14 cellular contexts compared by ENCODE assay signal in genomic region chr1:22038036-22038435, GRCh38. TPM values are rescaled to one million over a fixed set of nuclear protein-coding genes. Genes with fewer than 3 reads are reported as not detected.
DNase-seq lines count a peak whose midpoint lies in the region; ATAC-seq, FAIRE-seq and TF ChIP-seq lines count a peak whose summit lies in the region.
"Had no signal": no experiment of that assay in that cellular context is flagged by ENCODE, and none has a peak within 500 bp of the region (broad histone marks: within the 10 kb centered on the region; RNA-seq: fewer than 3 reads in every experiment).

No MANE protein-coding gene starts in this region.

- no peaks in the 10 kb centered on the region for H3K36me3 ChIP-seq in WERI-Rb-1
- H3K36me3 ChIP-seq: HAP-1 had no signal

- no peaks in the 10 kb centered on the region for H3K36me3 Mint-ChIP-seq in activated naive CD4-positive, alpha-beta T cell treated with anti-CD3 and anti-CD28 coated beads for 36 hours (ENCODE audit: low read depth)
- no peaks in the 10 kb centered on the region for H3K36me3 Mint-ChIP-seq in activated CD8-positive, alpha-beta T cell treated with anti-CD3 and anti-CD28 coated beads for 36 hours (ENCODE audit: low read depth)

- no peaks in the 10 kb centered on the region for H3K27me3 ChIP-seq in WERI-Rb-1 (ENCODE audit: insufficient read depth, low read depth, severe bottlenecking)

- H3K27ac ChIP-seq in substantia nigra (ENCODE audit: low read depth, low read length, poor library complexity, severe bottlenecking) = no peak overlapping the region
- no peak overlapping the region for H3K27ac ChIP-seq in WERI-Rb-1
- H3K27ac ChIP-seq: KMS-11, VCaP had no signal

- intact Hi-C loops in activated naive CD4-positive, alpha-beta T cell treated with anti-CD3 and anti-CD28 coated beads for 36 hours (cut with micrococcal nuclease) = no loop called here
- intact Hi-C loops in activated CD8-positive, alpha-beta T cell treated with anti-CD3 and anti-CD28 coated beads for 36 hours (cut with micrococcal nuclease) = no loop called here

- TF ChIP-seq CTCF in activated CD8-positive, alpha-beta T cell treated with anti-CD3 and anti-CD28 coated beads for 36 hours (IDR thresholded peaks at IDR 0.05) = no peak
- TF ChIP-seq CTCF in WERI-Rb-1 (IDR thresholded peaks at IDR 0.05; ENCODE audit: low read depth, low read length) = no peak

- peak overlapping the region; percentile 97 for H3K27ac Mint-ChIP-seq in activated naive CD4-positive, alpha-beta T cell treated with anti-CD3 and anti-CD28 coated beads for 36 hours
- peak overlapping the region; percentile 87 for H3K27ac Mint-ChIP-seq in activated CD8-positive, alpha-beta T cell treated with anti-CD3 and anti-CD28 coated beads for 36 hours
- H3K27ac Mint-ChIP-seq: endodermal cell had no signal

- no peaks in the 10 kb centered on the region for H3K27me3 Mint-ChIP-seq in activated naive CD4-positive, alpha-beta T cell treated with anti-CD3 and anti-CD28 coated beads for 36 hours (ENCODE audit: low read depth)
- no peaks in the 10 kb centered on the region for H3K27me3 Mint-ChIP-seq in activated CD8-positive, alpha-beta T cell treated with anti-CD3 and anti-CD28 coated beads for 36 hours

- POLR2A ChIA-PET in activated CD8-positive, alpha-beta T cell treated with anti-CD3 and anti-CD28 coated beads for 36 hours (lab: Charles Lee) = interaction anchor here (1.7 to 10.2 kb wide), 3 partner anchors 10 to 15 kb away, joined by 9 to 128 read pairs (median 39); partner anchors contain the start of gene CDC42

- no peaks in the 10 kb centered on the region for H3K9me3 ChIP-seq in WERI-Rb-1 (ENCODE audit: severe bottlenecking)
- H3K9me3 ChIP-seq: HAP-1 had no signal

- H3K9me3 Mint-ChIP-seq in activated naive CD4-positive, alpha-beta T cell treated with anti-CD3 and anti-CD28 coated beads for 36 hours = no peaks in the 10 kb centered on the region
- no peaks in the 10 kb centered on the region for H3K9me3 Mint-ChIP-seq in activated CD8-positive, alpha-beta T cell treated with anti-CD3 and anti-CD28 coated beads for 36 hours
- H3K9me3 Mint-ChIP-seq: endodermal cell had no signal

- no peak for ATAC-seq in activated CD8-positive, alpha-beta T cell treated with anti-CD3 and anti-CD28 coated beads for 36 hours

- FAIRE-seq in GM12891 (lab: Jason Lieb, UNC) = no peak

- CTCF ChIA-PET in activated naive CD4-positive, alpha-beta T cell treated with anti-CD3 and anti-CD28 coated beads for 36 hours (lab: Charles Lee) = interaction anchor here (1.0 to 3.2 kb wide), 3 partner anchors 9 to 15 kb away, joined by 3 to 27 read pairs (median 11); no protein-coding TSS in a partner anchor
- CTCF ChIA-PET in activated CD8-positive, alpha-beta T cell treated with anti-CD3 and anti-CD28 coated beads for 36 hours (lab: Charles Lee) = interaction anchor here (2.9 to 4.2 kb wide), 2 partner anchors 8 to 14 kb away, joined by 11 to 32 read pairs; no protein-coding TSS in a partner anchor

- no peak for DNase-seq in activated naive CD4-positive, alpha-beta T cell treated with anti-CD3 and anti-CD28 coated beads for 36 hours
- no peak for DNase-seq in activated naive CD4-positive, alpha-beta T cell treated with Interleukin-2 at 50 U/mL for 16 hours
- DNase-seq in activated CD8-positive, alpha-beta T cell treated with anti-CD3 and anti-CD28 coated beads for 36 hours = no peak
- DNase-seq in left kidney (ENCODE audit: low read depth, low spot score) (peak; percentile 24), substantia nigra (lab: John Stamatoyannopoulos, UW) (peak in 36 of 49 donors; percentile 1 to 73 (median 38)), SIG-M5 (lab: John Stamatoyannopoulos, UW) (no peak), GM12891 (ENCODE audit: insufficient read length, low spot score) (no peak), WERI-Rb-1 (no peak)
- DNase-seq: endodermal cell, RPMI8226 had no signal

- H3K4me3 Mint-ChIP-seq in activated naive CD4-positive, alpha-beta T cell treated with anti-CD3 and anti-CD28 coated beads for 36 hours = no peak overlapping the region
- no peak overlapping the region for H3K4me3 Mint-ChIP-seq in activated CD8-positive, alpha-beta T cell treated with anti-CD3 and anti-CD28 coated beads for 36 hours
- H3K4me3 Mint-ChIP-seq: endodermal cell had no signal

- H3K4me3 ChIP-seq in WERI-Rb-1 (ENCODE audit: low read depth, low read length) = no peak overlapping the region
- H3K4me3 ChIP-seq: HAP-1 had no signal

- TF ChIP-seq POLR2A in GM12891 (IDR thresholded peaks at IDR 0.05; ENCODE audit: low read depth, low read length) = no peak

- H3K4me1 Mint-ChIP-seq in activated naive CD4-positive, alpha-beta T cell treated with anti-CD3 and anti-CD28 coated beads for 36 hours (ENCODE audit: low read depth) = peaks cover 45% of the 10 kb centered on the region
- peaks cover 36% of the 10 kb centered on the region for H3K4me1 Mint-ChIP-seq in activated CD8-positive, alpha-beta T cell treated with anti-CD3 and anti-CD28 coated beads for 36 hours (ENCODE audit: low read depth)

TF ChIP-seq in GM12891, 5 proteins besides CTCF, POLR2A, EP300 and RAD21:
- TF ChIP-seq POLR2AphosphoS5 (IDR thresholded peaks at IDR 0.05; ENCODE audit: low read depth, low read length) = no peak
- TF ChIP-seq POU2F2 (IDR thresholded peaks at IDR 0.05; ENCODE audit: low read depth, low read length) = no peak
- TF ChIP-seq TAF1 (IDR thresholded peaks at IDR 0.05; ENCODE audit: low read depth, low read length) = no peak
- TF ChIP-seq PAX5 (IDR thresholded peaks at IDR 0.05; ENCODE audit: insufficient read depth, low read length, severe bottlenecking) = no peak
- TF ChIP-seq SPI1 (IDR thresholded peaks at IDR 0.05; ENCODE audit: low read depth, low read length) = no peak

RNA-seq across cellular contexts. Expression of gene CDC42, which starts 14.5 kb away (rescaled TPM):
- 100 to 1,000 TPM; 318 to 322 TPM for total RNA-seq in activated naive CD4-positive, alpha-beta T cell treated with anti-CD3 and anti-CD28 coated beads for 36 hours
- total RNA-seq in activated CD8-positive, alpha-beta T cell treated with anti-CD3 and anti-CD28 coated beads for 36 hours = 100 to 1,000 TPM; 292 to 310 TPM
- 265 TPM for polyA plus RNA-seq in GM12891 (2012; ENCODE audit: low read depth, missing spikeins)

RNA-seq across cellular contexts. Expression of gene CELA3A, which starts 36.6 kb away (rescaled TPM):
- total RNA-seq in activated naive CD4-positive, alpha-beta T cell treated with anti-CD3 and anti-CD28 coated beads for 36 hours = not detected
- not detected for total RNA-seq in activated CD8-positive, alpha-beta T cell treated with anti-CD3 and anti-CD28 coated beads for 36 hours
- not detected for polyA plus RNA-seq in GM12891 (2012; ENCODE audit: low read depth, missing spikeins)
- total RNA-seq: endodermal cell, mononuclear cell had no signal

Comparison
In these comparisons a context has a peak if more than half of its experiments do, and no peak if none do; other contexts are left out.
1. DNase-seq: peak in left kidney (single experiment) and substantia nigra (36 of 49); none in activated naive CD4-positive, alpha-beta T cell treated with anti-CD3 and anti-CD28 coated beads for 36 hours (single experiment), activated naive CD4-positive, alpha-beta T cell treated with Interleukin-2 at 50 U/mL for 16 hours (single experiment), activated CD8-positive, alpha-beta T cell treated with anti-CD3 and anti-CD28 coated beads for 36 hours (single experiment), SIG-M5 (single experiment), GM12891 (single experiment) and WERI-Rb-1 (single experiment).